10 cellular contexts compared by ENCODE assay signal in the genomic region with DNA sequence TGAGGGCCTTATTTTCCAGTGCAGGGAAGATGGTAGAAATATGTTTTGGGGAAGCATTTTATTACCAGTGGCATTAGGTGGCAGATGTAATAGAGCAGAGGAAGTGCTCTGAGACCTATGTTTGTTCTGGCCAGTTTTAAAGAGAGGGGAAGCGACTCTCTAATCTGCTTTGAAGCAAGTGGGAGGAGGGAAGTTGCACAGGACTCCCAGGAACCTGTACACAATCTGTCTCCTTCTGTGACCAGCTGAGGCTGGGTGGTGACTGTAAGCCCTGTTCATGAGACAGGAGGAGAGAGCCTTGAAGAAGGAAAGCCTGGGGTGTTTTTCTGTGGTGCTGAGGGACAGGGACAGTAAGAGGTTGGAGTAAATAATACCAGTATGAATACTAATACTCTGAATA.
DNase-seq lines count a peak whose midpoint lies in the region; ATAC-seq and TF ChIP-seq lines count a peak whose summit lies in the region.
"Had no signal": no experiment of that assay in that cellular context is flagged by ENCODE, and none has a peak within 500 bp of the region (broad histone marks: within the 10 kb centered on the region; RNA-seq: fewer than 3 reads in every experiment).

No MANE protein-coding gene starts in this region.

- H3K4me1 ChIP-seq in heart right ventricle (peaks cover 0 to 88% (median 59%) of the 10 kb centered on the region in 9 donors), spleen (peaks cover 6 to 66% (median 27%) of the 10 kb centered on the region in 6 donors)

- peaks cover 0 to 25% (median 0%) of the 10 kb centered on the region in 9 donors for H3K36me3 ChIP-seq in heart right ventricle
- H3K36me3 ChIP-seq in spleen, result peaks cover 0 to 3% (median 0%) of the 10 kb centered on the region in 6 donors

- H3K27ac ChIP-seq in heart right ventricle, result peak overlapping the region in 5 of 10 donors; percentile 3 to 54 (median 46)
- H3K27ac ChIP-seq in spleen, result peak overlapping the region in 6 of 8 donors; percentile 47 to 74 (median 70)

- POLR2A ChIA-PET in activated CD4-positive, alpha-beta memory T cell treated with anti-CD3 and anti-CD28 coated beads, Interleukin-2, amount 10 ng/mL, durations not matched to agents 7 days and 5 days (lab: Charles Lee), result no interaction called here

- H3K27ac Mint-ChIP-seq in activated CD4-positive, alpha-beta memory T cell treated with anti-CD3 and anti-CD28 coated beads, Interleukin-2, amount 10 ng/mL, durations not matched to agents 7 days and 5 days, result no peak overlapping the region

- ATAC-seq in GM19395 (IDR thresholded peaks at IDR 0.05; ENCODE audit: unreplicated experiment), result peak; percentile 4
- peak in 5 of 8 donors; percentile 7 to 29 (median 18) for ATAC-seq in heart right ventricle

- H3K4me3 Mint-ChIP-seq in activated CD4-positive, alpha-beta memory T cell treated with anti-CD3 and anti-CD28 coated beads, Interleukin-2, amount 10 ng/mL, durations not matched to agents 7 days and 5 days, result no peak overlapping the region

- no peaks in the 10 kb centered on the region for H3K27me3 Mint-ChIP-seq in activated CD4-positive, alpha-beta memory T cell treated with anti-CD3 and anti-CD28 coated beads, Interleukin-2, amount 10 ng/mL, durations not matched to agents 7 days and 5 days

- H3K9me3 Mint-ChIP-seq in activated CD4-positive, alpha-beta memory T cell treated with anti-CD3 and anti-CD28 coated beads, Interleukin-2, amount 10 ng/mL, durations not matched to agents 7 days and 5 days, result no peaks in the 10 kb centered on the region

- no peaks in the 10 kb centered on the region for H3K9me3 ChIP-seq in heart right ventricle
- no peaks in the 10 kb centered on the region for H3K9me3 ChIP-seq in spleen

- CTCF ChIA-PET in activated CD4-positive, alpha-beta memory T cell treated with anti-CD3 and anti-CD28 coated beads, Interleukin-2, amount 10 ng/mL, durations not matched to agents 7 days and 5 days (lab: Charles Lee), result no interaction called here

- DNase-seq in OCI-M1 (lab: John Stamatoyannopoulos, UW) (peak; percentile 2), heart right ventricle (no peak), spleen (no peak), GM19238 (ENCODE audit: insufficient read length, low spot score) (no peak), NCI-H446 (lab: John Stamatoyannopoulos, UW) (no peak), anterior cingulate cortex (lab: John Stamatoyannopoulos, UW) (no peak)
- no peak for DNase-seq in activated CD4-positive, alpha-beta memory T cell treated with anti-CD3 and anti-CD28 coated beads, Interleukin-2, amount 10 ng/mL, durations not matched to agents 7 days and 5 days
- DNase-seq: mammary epithelial cell, NCI-H146 had no signal

- TF ChIP-seq CTCF in heart right ventricle (IDR thresholded peaks at IDR 0.05) (no peak), spleen (IDR thresholded peaks at IDR 0.05 in 8 of 11, conservative IDR thresholded peaks at IDR 0.05 in 3 of 11) (no peak)

- no peaks in the 10 kb centered on the region for H3K27me3 ChIP-seq in heart right ventricle
- no peaks in the 10 kb centered on the region for H3K27me3 ChIP-seq in spleen (replicated peaks in 1 of 7)

- TF ChIP-seq POLR2A in spleen (IDR thresholded peaks at IDR 0.05), result no peak

- intact Hi-C loops in heart right ventricle (cut with DNase I) (no loop called here), spleen (cut with DNase I; ENCODE audit: low total_unique reads) (no loop called here)

- 54 to 56% methylated on average over 1 of the region's 1 CpG for WGBS in heart right ventricle, 2 donors
- 29 to 45% (median 42%) methylated on average over 1 of the region's 1 CpG for WGBS in spleen, 5 donors

- no peak overlapping the region for H3K4me3 ChIP-seq in heart right ventricle
- peak overlapping the region in 1 of 8 donors; percentile 46 for H3K4me3 ChIP-seq in spleen

- peaks cover 9% of the 10 kb centered on the region for H3K4me1 Mint-ChIP-seq in activated CD4-positive, alpha-beta memory T cell treated with anti-CD3 and anti-CD28 coated beads, Interleukin-2, amount 10 ng/mL, durations not matched to agents 7 days and 5 days

- H3K36me3 Mint-ChIP-seq in activated CD4-positive, alpha-beta memory T cell treated with anti-CD3 and anti-CD28 coated beads, Interleukin-2, amount 10 ng/mL, durations not matched to agents 7 days and 5 days (ENCODE audit: low read depth), result peaks cover 21% of the 10 kb centered on the region
